Comparison of ENCODE assay signal across 1 cellular context in genomic region chr1:35577071-35577998, GRCh38.
TF ChIP-seq lines count a peak whose summit lies in the region.

No MANE protein-coding gene starts in this region.

TF ChIP-seq in IMR-90, 13 proteins besides CTCF, POLR2A, EP300 and RAD21 (continued from another document):
- TF ChIP-seq USF2 (IDR thresholded peaks at IDR 0.05; ENCODE audit: low read depth, low read length), result no peak
- no peak for TF ChIP-seq BHLHE40 (IDR thresholded peaks at IDR 0.05; ENCODE audit: low read depth, low read length)
- TF ChIP-seq SMC3 (IDR thresholded peaks at IDR 0.05; ENCODE audit: low read depth, low read length), result no peak
